ENCODE assay signal across 1 cellular context in genomic region chrX:154399527-154400368, GRCh38.
TF ChIP-seq lines count a peak whose summit lies in the region.

No MANE protein-coding gene starts in this region.

TF ChIP-seq in endothelial cell of umbilical vein, 7 proteins besides CTCF, POLR2A, EP300 and RAD21:
- TF ChIP-seq MAX (IDR thresholded peaks at IDR 0.05; ENCODE audit: insufficient read depth, insufficient read length) = no peak
- no peak for TF ChIP-seq MYC (IDR thresholded peaks at IDR 0.05; ENCODE audit: low read depth, low read length)
